ENCODE assay signal across 1 cellular context in genomic region chr14:32202941-32203882, GRCh38.
A peak's percentile ranks its signal among the peaks of the same experiment; 100 is the strongest.
TF ChIP-seq lines count a peak whose summit lies in the region.

TSS of gene RNU6-8 (minus strand) at chr14:32203269.

TF ChIP-seq in HepG2, 621 proteins besides CTCF, POLR2A, EP300 and RAD21 (continued from another document and continues in another):
- TF ChIP-seq ZNF280B (CRISPR knock-in tag; IDR thresholded peaks at IDR 0.05; ENCODE audit: borderline replicate concordance): peak; percentile 90
- TF ChIP-seq NONO (IDR thresholded peaks at IDR 0.05): no peak
- peak; percentile 92 for TF ChIP-seq NONO (CRISPR knock-in tag; conservative IDR thresholded peaks at IDR 0.05)
- peak; percentile 58 for TF ChIP-seq NFYB (CRISPR knock-in tag; IDR thresholded peaks at IDR 0.05)
- no peak for TF ChIP-seq RFX1 (IDR thresholded peaks at IDR 0.05)
- 0 out of 2 replicates have a peak, but pooled peaks have one; percentile 4 for TF ChIP-seq SETDB1 (CRISPR knock-in tag; IDR thresholded peaks at IDR 0.05; ENCODE audit: borderline replicate concordance)
- peak; percentile 93; the same call in 1 of the 2 replicates for TF ChIP-seq ZNF678 (CRISPR knock-in tag; IDR thresholded peaks at IDR 0.05)
- peak; percentile 84; the same call in 1 of the 2 replicates for TF ChIP-seq PLSCR1 (CRISPR knock-in tag; IDR thresholded peaks at IDR 0.05; ENCODE audit: borderline replicate concordance)
- TF ChIP-seq ZNF253 (CRISPR knock-in tag; IDR thresholded peaks at IDR 0.05; ENCODE audit: borderline replicate concordance): no peak
- TF ChIP-seq FOSL1 (CRISPR knock-in tag; IDR thresholded peaks at IDR 0.05; ENCODE audit: borderline replicate concordance): peak; percentile 49; the same call in 1 of the 2 replicates
- peak; percentile 78 for TF ChIP-seq PPARG (CRISPR knock-in tag; conservative IDR thresholded peaks at IDR 0.05)
- TF ChIP-seq MXD3 (CRISPR knock-in tag; IDR thresholded peaks at IDR 0.05): peak; percentile 97
- peak; percentile 28; the same call in 1 of the 2 replicates for TF ChIP-seq HNF4G (IDR thresholded peaks at IDR 0.05; ENCODE audit: borderline replicate concordance, low read depth, low read length)
- peak; percentile 29; the same call in 1 of the 2 replicates for TF ChIP-seq HNF4G (CRISPR knock-in tag; IDR thresholded peaks at IDR 0.05; ENCODE audit: borderline replicate concordance, low read depth)
- TF ChIP-seq ZNF605 (CRISPR knock-in tag; IDR thresholded peaks at IDR 0.05): peak; percentile 94
- TF ChIP-seq TCF7 (IDR thresholded peaks at IDR 0.05; ENCODE audit: low read depth): 0 out of 2 replicates have a peak, but pooled peaks have one; percentile 42
- 0 out of 2 replicates have a peak, but pooled peaks have one; percentile 95 for TF ChIP-seq CERS6 (CRISPR knock-in tag; IDR thresholded peaks at IDR 0.05)
- peak; percentile 98 for TF ChIP-seq SMYD3 (CRISPR knock-in tag; IDR thresholded peaks at IDR 0.05)
- TF ChIP-seq ESRRA (CRISPR knock-in tag; IDR thresholded peaks at IDR 0.05; ENCODE audit: low read depth): peak; percentile 75
- TF ChIP-seq PRDM15 (CRISPR knock-in tag; IDR thresholded peaks at IDR 0.05): no peak; the same call in 1 of the 2 replicates
- TF ChIP-seq ZNF557 (CRISPR knock-in tag; IDR thresholded peaks at IDR 0.05): peak; percentile 90
- TF ChIP-seq SMC3 (IDR thresholded peaks at IDR 0.05; ENCODE audit: low read length): no peak
- TF ChIP-seq ZNF432 (CRISPR knock-in tag; IDR thresholded peaks at IDR 0.05; ENCODE audit: borderline replicate concordance): no peak
- TF ChIP-seq SUZ12 (IDR thresholded peaks at IDR 0.05; ENCODE audit: low read depth, low read length): peak; percentile 89
- no peak for TF ChIP-seq NFE2L1 (CRISPR knock-in tag; IDR thresholded peaks at IDR 0.05; ENCODE audit: borderline replicate concordance)
- peak; percentile 61 for TF ChIP-seq PAXIP1 (CRISPR knock-in tag; conservative IDR thresholded peaks at IDR 0.05)
- peak; percentile 38; the same call in 1 of the 2 replicates for TF ChIP-seq MLX (CRISPR knock-in tag; IDR thresholded peaks at IDR 0.05)
- 0 out of 2 replicates have a peak, but pooled peaks have one; percentile 45 for TF ChIP-seq DDIT3 (CRISPR knock-in tag; IDR thresholded peaks at IDR 0.05)
- TF ChIP-seq ZNF441 (CRISPR knock-in tag; IDR thresholded peaks at IDR 0.05; ENCODE audit: borderline replicate concordance): peak; percentile 67; the same call in 1 of the 2 replicates
- peak; percentile 98 for TF ChIP-seq ZNF572 (CRISPR knock-in tag; IDR thresholded peaks at IDR 0.05)
- peak; percentile 97; the same call in 1 of the 2 replicates for TF ChIP-seq ZNF670 (CRISPR knock-in tag; IDR thresholded peaks at IDR 0.05; ENCODE audit: borderline replicate concordance)
- no peak; the same call in 1 of the 2 replicates for TF ChIP-seq ZBTB46 (CRISPR knock-in tag; IDR thresholded peaks at IDR 0.05; ENCODE audit: borderline replicate concordance)
- TF ChIP-seq TOE1 (CRISPR knock-in tag; IDR thresholded peaks at IDR 0.05): peak; percentile 93
- peak; percentile 85; the same call in 1 of the 2 replicates for TF ChIP-seq ARHGAP35 (CRISPR knock-in tag; IDR thresholded peaks at IDR 0.05; ENCODE audit: borderline replicate concordance)
- TF ChIP-seq FOXK1 (CRISPR knock-in tag; IDR thresholded peaks at IDR 0.05; ENCODE audit: borderline replicate concordance, low read depth): peak; percentile 90
- peak; percentile 96 for TF ChIP-seq MEIS2 (CRISPR knock-in tag; IDR thresholded peaks at IDR 0.05)
- TF ChIP-seq ZNF558 (CRISPR knock-in tag; IDR thresholded peaks at IDR 0.05; ENCODE audit: borderline replicate concordance): peak; percentile 42; the same call in 1 of the 2 replicates
- peak; percentile 78 for TF ChIP-seq HMG20B (CRISPR knock-in tag; conservative IDR thresholded peaks at IDR 0.05)
- peak; percentile 95 for TF ChIP-seq ISL2 (CRISPR knock-in tag; IDR thresholded peaks at IDR 0.05)
- peak; percentile 97 for TF ChIP-seq ZNF775 (CRISPR knock-in tag; IDR thresholded peaks at IDR 0.05; ENCODE audit: borderline replicate concordance)
- TF ChIP-seq TARDBP (CRISPR knock-in tag; IDR thresholded peaks at IDR 0.05): peak; percentile 95
- no peak for TF ChIP-seq SCMH1 (CRISPR knock-in tag; IDR thresholded peaks at IDR 0.05; ENCODE audit: borderline replicate concordance)
- TF ChIP-seq ZNF691 (CRISPR knock-in tag; IDR thresholded peaks at IDR 0.05; ENCODE audit: borderline replicate concordance, low read depth): peak; percentile 79
- TF ChIP-seq CREB3 (CRISPR knock-in tag; IDR thresholded peaks at IDR 0.05): peak; percentile 87
- TF ChIP-seq CREBL2 (CRISPR knock-in tag; IDR thresholded peaks at IDR 0.05; ENCODE audit: borderline replicate concordance): peak; percentile 76; the same call in 1 of the 2 replicates
